10 cellular contexts compared by ENCODE assay signal in genomic region chr20:25052255-25053206, GRCh38. TPM values are rescaled to one million over a fixed set of nuclear protein-coding genes. Genes with fewer than 3 reads are reported as not detected.
DNase-seq lines count a peak whose midpoint lies in the region; ATAC-seq and TF ChIP-seq lines count a peak whose summit lies in the region.
"Had no signal": no experiment of that assay in that cellular context is flagged by ENCODE, and none has a peak within 500 bp of the region (broad histone marks: within the 10 kb centered on the region; RNA-seq: fewer than 3 reads in every experiment).

No MANE protein-coding gene starts in this region.

- H3K36me3 Mint-ChIP-seq in activated naive CD8-positive, alpha-beta T cell treated with anti-CD3 and anti-CD28 coated beads, Interleukin-2, amount 50 U/mL, for 24 hours (ENCODE audit: low read depth), result no peaks in the 10 kb centered on the region
- H3K36me3 Mint-ChIP-seq in immature natural killer cell, result peaks cover 0 to 4% (median 0%) of the 10 kb centered on the region in 3 donors

- H3K4me1 ChIP-seq in stomach, result peaks cover 88 to 96% (median 95%) of the 10 kb centered on the region in 4 donors

- DNase-seq in GM13977 (ENCODE audit: low spot score), result peak; percentile 71
- DNase-seq in activated naive CD8-positive, alpha-beta T cell treated with anti-CD3 and anti-CD28 coated beads, Interleukin-2, amount 50 U/mL, for 24 hours, result no peak
- DNase-seq in immature natural killer cell, result no peak
- DNase-seq in stomach, result peak; percentile 22
- no peak for DNase-seq in NCI-H146 (lab: John Stamatoyannopoulos, UW)
- DNase-seq in amniotic stem cell (lab: John Stamatoyannopoulos, UW), result no peak
- no peak for DNase-seq in NCI-H1092 (lab: John Stamatoyannopoulos, UW)
- DNase-seq: activated naive CD4-positive, alpha-beta T cell treated with anti-CD3 and anti-CD28 coated beads, Interleukin-2, amount 50 U/mL, for 16 hours had no signal

- peak overlapping the region; percentile 39 for H3K27ac Mint-ChIP-seq in activated naive CD8-positive, alpha-beta T cell treated with anti-CD3 and anti-CD28 coated beads, Interleukin-2, amount 50 U/mL, for 24 hours
- H3K27ac Mint-ChIP-seq in immature natural killer cell, result peak overlapping the region; percentile 72 to 97 (median 94)

- in situ Hi-C loops in GM13977 (cut with MboI; ENCODE audit: low pct_unique_long_range_greater_than_20kb, low sequenced_read_pairs, unreplicated experiment), result no loop called here

- no peaks in the 10 kb centered on the region for H3K27me3 ChIP-seq in stomach

- peak overlapping the region; percentile 50 to 98 (median 94) for H3K27ac ChIP-seq in stomach

- no peak overlapping the region for H3K4me3 ChIP-seq in stomach

- peaks cover 2 to 6% (median 5%) of the 10 kb centered on the region in 4 donors for H3K36me3 ChIP-seq in stomach

- TF ChIP-seq EP300 in stomach (IDR thresholded peaks at IDR 0.05), result peak; percentile 22

- intact Hi-C loops in stomach (cut with DNase I; ENCODE audit: low total_unique reads), result no loop called here

- no peaks in the 10 kb centered on the region for H3K27me3 Mint-ChIP-seq in activated naive CD8-positive, alpha-beta T cell treated with anti-CD3 and anti-CD28 coated beads, Interleukin-2, amount 50 U/mL, for 24 hours
- peaks cover 3 to 14% (median 5%) of the 10 kb centered on the region in 3 donors for H3K27me3 Mint-ChIP-seq in immature natural killer cell (ENCODE audit: low read depth in 3 of 3)

- H3K4me1 Mint-ChIP-seq in activated naive CD8-positive, alpha-beta T cell treated with anti-CD3 and anti-CD28 coated beads, Interleukin-2, amount 50 U/mL, for 24 hours, result peaks cover 59% of the 10 kb centered on the region
- peaks cover 77 to 83% of the 10 kb centered on the region in 2 donors for H3K4me1 Mint-ChIP-seq in immature natural killer cell

- TF ChIP-seq CTCF in GM13977 (IDR thresholded peaks at IDR 0.05; ENCODE audit: extremely low read depth, insufficient read depth, missing control alignments) (no peak), stomach (IDR thresholded peaks at IDR 0.05) (no peak)

- no peaks in the 10 kb centered on the region for H3K9me3 ChIP-seq in stomach

- no peak for TF ChIP-seq POLR2A in stomach (IDR thresholded peaks at IDR 0.05)

- no peaks in the 10 kb centered on the region for H3K9me3 Mint-ChIP-seq in activated naive CD8-positive, alpha-beta T cell treated with anti-CD3 and anti-CD28 coated beads, Interleukin-2, amount 50 U/mL, for 24 hours
- H3K9me3 Mint-ChIP-seq in immature natural killer cell, result no peaks in the 10 kb centered on the region

- ATAC-seq in activated naive CD8-positive, alpha-beta T cell treated with anti-CD3 and anti-CD28 coated beads, Interleukin-2, amount 50 U/mL, for 24 hours, result no peak
- ATAC-seq in SK-N-SH treated with all-trans-retinoic acid at 6 μM for 48 hours, result no peak

- WGBS in stomach, 5 donors, result 77 to 84% (median 82%) methylated on average over 16 of the region's 16 CpGs

- H3K4me3 Mint-ChIP-seq in activated naive CD8-positive, alpha-beta T cell treated with anti-CD3 and anti-CD28 coated beads, Interleukin-2, amount 50 U/mL, for 24 hours, result no peak overlapping the region
- peak overlapping the region in 2 of 5 donors; percentile 8 to 31 for H3K4me3 Mint-ChIP-seq in immature natural killer cell

TF ChIP-seq in SK-N-SH treated with all-trans-retinoic acid at 6 μM for 48 hours, 23 proteins besides CTCF, POLR2A, EP300 and RAD21:
- TF ChIP-seq GLIS3 (CRISPR knock-in tag; IDR thresholded peaks at IDR 0.05) (no peak), RARB (CRISPR knock-in tag; IDR thresholded peaks at IDR 0.05) (no peak), TOX (CRISPR knock-in tag; IDR thresholded peaks at IDR 0.05; ENCODE audit: borderline replicate concordance) (no peak), SNAI2 (CRISPR knock-in tag; IDR thresholded peaks at IDR 0.05) (no peak), ZC3H10 (CRISPR knock-in tag; IDR thresholded peaks at IDR 0.05) (no peak), ISL1 (CRISPR knock-in tag; IDR thresholded peaks at IDR 0.05) (no peak), TSHZ2 (CRISPR knock-in tag; IDR thresholded peaks at IDR 0.05) (no peak), ZNF70 (CRISPR knock-in tag; IDR thresholded peaks at IDR 0.05) (no peak)

RNA-seq across cellular contexts. Expression of gene ACSS1, which starts 5.4 kb away (rescaled TPM):
- 10 to 100 TPM; 66.6 to 85.2 (median 83.7) TPM for polyA plus RNA-seq in immature natural killer cell
- 100 to 1,000 TPM in 1 of 5 donors, 10 to 100 TPM in 3, 1 to 10 TPM in 1; 7.0 to 135 (median 35.6) TPM for total RNA-seq in stomach
- polyA plus RNA-seq in stomach, result 10 to 100 TPM; 35.3 to 37.7 (median 35.9) TPM

RNA-seq across cellular contexts. Expression of gene VSX1, which starts 29.4 kb away (rescaled TPM):
- polyA plus RNA-seq in immature natural killer cell (not detected), stomach (under 1 TPM in 1 of 3 donors, not detected in 2; 0.05 TPM)
- not detected for total RNA-seq in stomach
- total RNA-seq: T-helper 1 cell treated with Interleukin-12 subunit alpha and Interleukin-12 subunit beta and Interleukin-4 antibody, amounts not matched to agents 30 ng/mL and 1 ng/mL, for 36 hours had no signal

RNA-seq across cellular contexts. Expression of gene APMAP, which starts 60.0 kb away (rescaled TPM):
- polyA plus RNA-seq in immature natural killer cell (1,000 to 10,000 TPM in 1 of 3 donors, 100 to 1,000 TPM in 2; 649 to 1,111 (median 667) TPM), stomach (10 to 100 TPM; 14.4 to 29.5 (median 24.8) TPM)
- total RNA-seq in stomach, result 10 to 100 TPM; 12.3 to 55.6 (median 39.3) TPM

Comparison
In these comparisons a context has a peak if more than half of its experiments do, and no peak if none do; other contexts are left out.
1. DNase-seq: peak in GM13977 (single experiment) and stomach (single experiment); none in activated naive CD8-positive, alpha-beta T cell treated with anti-CD3 and anti-CD28 coated beads, Interleukin-2, amount 50 U/mL, for 24 hours (single experiment), immature natural killer cell (0 of 3), NCI-H146 (single experiment), amniotic stem cell (single experiment) and NCI-H1092 (single experiment).
2. RNA of gene APMAP, which starts 60.0 kb away (polyA plus RNA-seq): 649 to 1,111 TPM in immature natural killer cell; 14.4 to 29.5 TPM in stomach; every median in the first group is over 10 times any median in the second.